ENCODE assay signal across 17 cellular contexts in genomic region chr19:13723206-13723605, GRCh38.
"Had no signal": no experiment of that assay in that cellular context is flagged by ENCODE, and none has a peak within 500 bp of the region (broad histone marks: within the 10 kb centered on the region; RNA-seq: fewer than 3 reads in every experiment).

No MANE protein-coding gene starts in this region.

- H3K9me3 ChIP-seq: gastroesophageal sphincter, lower lobe of right lung, mucosa of descending colon, neutrophil, right atrium auricular region, stomach, thyroid gland had no signal

- FAIRE-seq: small intestine, urothelium cell line had no signal

- H3K4me1 Mint-ChIP-seq: activated CD4-positive, alpha-beta T cell treated with anti-CD3 and anti-CD28 coated beads, Interleukin-2, amount 10 ng/mL, durations not matched to agents 7 days and 5 days; activated naive CD4-positive, alpha-beta T cell treated with anti-CD3 and anti-CD28 coated beads, Interleukin-2, amount 10 ng/mL, durations not matched to agents 7 days and 5 days; naive thymus-derived CD8-positive, alpha-beta T cell; WTC11 had no signal

- H3K4me1 ChIP-seq: lower lobe of right lung, right atrium auricular region, thyroid gland had no signal

- H3K27ac ChIP-seq: dorsolateral prefrontal cortex, gastroesophageal sphincter, lower lobe of right lung, neutrophil, right atrium auricular region, stomach, thyroid gland had no signal

- DNase-seq: activated CD4-positive, alpha-beta T cell treated with anti-CD3 and anti-CD28 coated beads, Interleukin-2, amount 10 ng/mL, durations not matched to agents 7 days and 5 days; activated CD8-positive, alpha-beta memory T cell treated with anti-CD3 and anti-CD28 coated beads for 24 hours; activated naive CD4-positive, alpha-beta T cell treated with anti-CD3 and anti-CD28 coated beads, Interleukin-2, amount 10 ng/mL, durations not matched to agents 7 days and 5 days; dorsolateral prefrontal cortex; lower lobe of right lung; mucosa of descending colon; naive thymus-derived CD8-positive, alpha-beta T cell; small intestine; stomach; thyroid gland had no signal

- H3K9me3 Mint-ChIP-seq: activated CD4-positive, alpha-beta T cell treated with anti-CD3 and anti-CD28 coated beads, Interleukin-2, amount 10 ng/mL, durations not matched to agents 7 days and 5 days; activated naive CD4-positive, alpha-beta T cell treated with anti-CD3 and anti-CD28 coated beads, Interleukin-2, amount 10 ng/mL, durations not matched to agents 7 days and 5 days; naive thymus-derived CD8-positive, alpha-beta T cell; T-helper 1 cell treated with Interleukin-12 subunit alpha and Interleukin-12 subunit beta and Interleukin-4 antibody, amounts not matched to agents 30 μg/mL and 1 μg/mL, for 36 hours; WTC11 had no signal

- H3K4me3 ChIP-seq: dorsolateral prefrontal cortex, gastroesophageal sphincter, lower lobe of right lung, mucosa of descending colon, right atrium auricular region, stomach, thyroid gland had no signal

- ATAC-seq: esophagus mucosa; gastroesophageal sphincter; lower lobe of right lung; mucosa of descending colon; naive thymus-derived CD8-positive, alpha-beta T cell; WTC11 had no signal

- H3K36me3 Mint-ChIP-seq: activated naive CD4-positive, alpha-beta T cell treated with anti-CD3 and anti-CD28 coated beads, Interleukin-2, amount 10 ng/mL, durations not matched to agents 7 days and 5 days; naive thymus-derived CD8-positive, alpha-beta T cell; WTC11 had no signal

- H3K36me3 ChIP-seq: gastroesophageal sphincter, lower lobe of right lung, neutrophil, right atrium auricular region, stomach, thyroid gland had no signal

- H3K27ac Mint-ChIP-seq: activated CD4-positive, alpha-beta T cell treated with anti-CD3 and anti-CD28 coated beads, Interleukin-2, amount 10 ng/mL, durations not matched to agents 7 days and 5 days; activated naive CD4-positive, alpha-beta T cell treated with anti-CD3 and anti-CD28 coated beads, Interleukin-2, amount 10 ng/mL, durations not matched to agents 7 days and 5 days; naive thymus-derived CD8-positive, alpha-beta T cell; T-helper 1 cell treated with Interleukin-12 subunit alpha and Interleukin-12 subunit beta and Interleukin-4 antibody, amounts not matched to agents 30 μg/mL and 1 μg/mL, for 36 hours; WTC11 had no signal

- H3K27me3 ChIP-seq: dorsolateral prefrontal cortex, gastroesophageal sphincter, right atrium auricular region, thyroid gland had no signal

- H3K4me3 Mint-ChIP-seq: activated CD4-positive, alpha-beta T cell treated with anti-CD3 and anti-CD28 coated beads, Interleukin-2, amount 10 ng/mL, durations not matched to agents 7 days and 5 days; activated naive CD4-positive, alpha-beta T cell treated with anti-CD3 and anti-CD28 coated beads, Interleukin-2, amount 10 ng/mL, durations not matched to agents 7 days and 5 days; naive thymus-derived CD8-positive, alpha-beta T cell; T-helper 1 cell treated with Interleukin-12 subunit alpha and Interleukin-12 subunit beta and Interleukin-4 antibody, amounts not matched to agents 30 μg/mL and 1 μg/mL, for 36 hours; WTC11 had no signal

- H3K27me3 Mint-ChIP-seq: activated naive CD4-positive, alpha-beta T cell treated with anti-CD3 and anti-CD28 coated beads, Interleukin-2, amount 10 ng/mL, durations not matched to agents 7 days and 5 days had no signal
